16 cellular contexts compared by ENCODE assay signal in the genomic region with DNA sequence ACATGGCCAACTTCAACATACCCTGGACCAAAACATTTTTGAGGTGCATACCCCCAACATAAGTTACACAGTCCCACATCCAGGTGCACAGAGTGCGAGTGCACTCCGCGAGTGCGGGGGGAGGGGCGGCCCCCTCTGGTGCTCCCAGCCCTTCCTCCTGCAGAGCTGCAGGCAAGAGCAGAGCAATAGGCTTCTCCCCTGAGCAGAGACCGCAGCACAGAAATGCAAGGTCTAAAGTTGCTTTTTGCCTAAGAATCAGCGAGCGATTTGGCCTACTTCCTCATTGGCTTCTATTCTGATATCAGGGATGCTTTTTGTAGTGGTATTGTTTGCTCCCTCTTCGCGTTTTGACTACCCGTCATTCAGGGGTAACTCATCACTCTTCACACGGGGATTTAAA. TPM values are rescaled to one million over a fixed set of nuclear protein-coding genes. Genes with fewer than 3 reads are reported as not detected.
DNase-seq lines count a peak whose midpoint lies in the region.
"Had no signal": no experiment of that assay in that cellular context is flagged by ENCODE, and none has a peak within 500 bp of the region (broad histone marks: within the 10 kb centered on the region; RNA-seq: fewer than 3 reads in every experiment).

No MANE protein-coding gene starts in this region.

- no peak overlapping the region for H3K4me3 ChIP-seq in H7 (ENCODE audit: insufficient read depth, low read depth, low read length)
- H3K4me3 ChIP-seq: SJSA1 had no signal

- 0 out of 2 replicates have a peak overlapping the region, but pooled peaks have one; percentile 19 for H3K9ac ChIP-seq in ES-I3 (ENCODE audit: low read depth, low read length)

- H3K36me3 ChIP-seq in ES-I3 (ENCODE audit: insufficient read depth, low read length) (no peaks in the 10 kb centered on the region), H7 (replicated peaks; ENCODE audit: control insufficient read depth, insufficient read depth, low read length) (0 out of 2 replicates have a peak, but pooled peaks cover 1% of the 10 kb centered on the region)
- H3K36me3 ChIP-seq: SJSA1 had no signal

- H3K27me3 ChIP-seq in H7 (ENCODE audit: control insufficient read depth, insufficient read depth, low read length): no peaks in the 10 kb centered on the region
- H3K27me3 ChIP-seq: SJSA1 had no signal

- peaks cover 11% of the 10 kb centered on the region for H3K4me1 ChIP-seq in ES-I3 (ENCODE audit: insufficient read depth, low read length)
- H3K4me1 ChIP-seq: SJSA1 had no signal

- DNase-seq in H7 (peak; percentile 84), astrocyte of the hippocampus (ENCODE audit: low read depth, low spot score) (peak; percentile 27), iPS-NIHi7 (ENCODE audit: extremely low spot score) (peak; percentile 66), cortex of kidney (lab: John Stamatoyannopoulos, UW) (no peak), AG20443 (ENCODE audit: low spot score) (no peak), NCI-H1105 (lab: John Stamatoyannopoulos, UW) (no peak)
- DNase-seq: AML-193, COR-L47, IMR-90, Kasumi-1, NCI-H1436 treated with DMSO at 0.1 percent for 48 hours, NCI-H2029 treated with DMSO at 0.1 percent for 48 hours, NCI-H510A, NCI-H774 had no signal

- H3K9me3 ChIP-seq in ES-I3 (ENCODE audit: control insufficient read depth, insufficient read depth, low read length): no peaks in the 10 kb centered on the region
- H3K9me3 ChIP-seq: SJSA1 had no signal

RNA-seq across cellular contexts. Expression of gene BOLA3, which starts 40.6 kb away (rescaled TPM):
- total RNA-seq in H7 (2014; rRNA removed; shearing (Covaris generic)): 63.3 and 77.2 TPM in 2 replicates

Comparison
In these comparisons a context has a peak if more than half of its experiments do, and no peak if none do; other contexts are left out.
1. DNase-seq: peak in H7 (single experiment), astrocyte of the hippocampus (single experiment) and iPS-NIHi7 (single experiment); none in cortex of kidney (single experiment), AG20443 (single experiment) and NCI-H1105 (single experiment).